ENCODE assay signal across 9 cellular contexts in the genomic region with DNA sequence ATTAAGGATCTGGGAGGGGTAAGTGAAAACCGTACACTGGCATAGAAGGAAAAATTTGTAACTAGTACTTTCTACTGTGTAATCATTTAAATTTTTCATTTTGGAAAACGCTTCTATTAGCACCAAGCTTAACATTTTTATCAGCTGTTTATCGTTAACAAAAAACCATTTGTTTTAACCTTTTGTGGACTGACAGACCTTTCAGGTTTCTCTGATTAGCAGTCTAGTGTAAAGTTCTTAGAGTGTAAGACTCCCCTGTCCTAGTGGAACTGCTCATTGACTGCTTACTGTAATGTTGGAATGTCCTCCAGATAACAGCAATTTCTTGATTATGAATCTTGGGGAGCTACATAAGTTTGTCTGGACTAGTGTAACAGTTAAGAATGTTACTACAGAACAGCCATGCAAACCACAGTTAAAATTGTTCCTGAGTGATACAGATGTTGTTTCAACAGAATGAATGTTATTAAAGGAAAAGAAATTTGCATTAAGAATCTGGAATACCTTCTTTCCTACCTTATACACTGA. TPM values are rescaled to one million over a fixed set of nuclear protein-coding genes. Genes with fewer than 3 reads are reported as not detected.
DNase-seq lines count a peak whose midpoint lies in the region; ATAC-seq and TF ChIP-seq lines count a peak whose summit lies in the region.
"Had no signal": no experiment of that assay in that cellular context is flagged by ENCODE, and none has a peak within 500 bp of the region (broad histone marks: within the 10 kb centered on the region; RNA-seq: fewer than 3 reads in every experiment).

No MANE protein-coding gene starts in this region.

- DNase-seq in GM12865 (ENCODE audit: low read depth) (no peak), T-helper 17 cell (no peak), fibroblast of the aortic adventitia (ENCODE audit: low read depth) (peak; percentile 48), NCI-H2029 treated with DMSO at 0.1 percent for 48 hours (lab: John Stamatoyannopoulos, UW) (no peak), UCSD-AML1 (lab: John Stamatoyannopoulos, UW; ENCODE audit: unreplicated experiment) (no peak), COLO829 (ENCODE audit: low spot score) (no peak)

- peaks cover 16% of the 10 kb centered on the region for H3K4me1 ChIP-seq in ACC112 (ENCODE audit: control insufficient read depth, insufficient read depth, low read length, unreplicated experiment)

- no peaks in the 10 kb centered on the region for H3K27me3 Mint-ChIP-seq in T-helper 17 cell
- H3K27me3 Mint-ChIP-seq: dendritic cell treated with granulocyte-macrophage colony-stimulating factor and Interleukin-4, amounts not matched to agents 40 ng/mL and 50 ng/mL, for 4 days had no signal

- H3K27ac Mint-ChIP-seq in T-helper 17 cell = peak overlapping the region; percentile 6
- H3K27ac Mint-ChIP-seq: dendritic cell treated with granulocyte-macrophage colony-stimulating factor and Interleukin-4, amounts not matched to agents 40 ng/mL and 50 ng/mL, for 4 days had no signal

- no peak overlapping the region for H2AFZ ChIP-seq in ACC112 (ENCODE audit: low read length, unreplicated experiment)

- H3K27me3 ChIP-seq in ACC112 (ENCODE audit: insufficient read depth, low read length) = no peaks in the 10 kb centered on the region

- H3K9me3 ChIP-seq in T-helper 17 cell (ENCODE audit: control insufficient read depth, low read length, poor library complexity, severe bottlenecking) = no peaks in the 10 kb centered on the region

- H3K36me3 Mint-ChIP-seq in T-helper 17 cell (ENCODE audit: low read depth) = peaks cover 4% of the 10 kb centered on the region

- H3K4me3 ChIP-seq in ACC112 (ENCODE audit: low read depth, low read length) (peak overlapping the region; percentile 97), GM12865 (ENCODE audit: low read depth, low read length) (peak overlapping the region; percentile 100), fibroblast of the aortic adventitia (ENCODE audit: low read depth, low read length) (peak overlapping the region; percentile 87)

- H3K27ac ChIP-seq in ACC112 (ENCODE audit: low read depth, low read length) = no peak overlapping the region

- H3K4me1 Mint-ChIP-seq in T-helper 17 cell = peaks cover 42% of the 10 kb centered on the region

- no peak overlapping the region for H3K4me3 Mint-ChIP-seq in T-helper 17 cell

- peaks cover 90% of the 10 kb centered on the region for H3K79me2 ChIP-seq in ACC112 (ENCODE audit: control insufficient read depth, insufficient read depth, low read length, unreplicated experiment)

- no peak for TF ChIP-seq CTCF in GM12865 (IDR thresholded peaks at IDR 0.05; ENCODE audit: insufficient read depth, low read depth, low read length, missing control alignments)
- no peak for TF ChIP-seq CTCF in fibroblast of the aortic adventitia (IDR thresholded peaks at IDR 0.05; ENCODE audit: insufficient read depth, low read length)

- peaks cover 6% of the 10 kb centered on the region; the same call in 1 of the 2 replicates for H3K36me3 ChIP-seq in ACC112 (ENCODE audit: insufficient read depth, low read length)

- no peak for ATAC-seq in T-helper 17 cell
- ATAC-seq in activated CD4-positive, CD25-positive, alpha-beta regulatory T cell treated with anti-CD3 and anti-CD28 coated beads, Interleukin-2, amount 50 U/mL, for 24 hours = no peak

RNA-seq across cellular contexts. Expression of a gene that starts 2.0 kb away (rescaled TPM):
- total RNA-seq in T-helper 17 cell (10 to 100 TPM; 40.8 to 56.7 TPM), fibroblast of the aortic adventitia (ENCODE audit: low replicate concordance) (7.0 and 38.8 TPM in 2 replicates)

RNA-seq across cellular contexts. Expression of a gene that starts 2.1 kb away (rescaled TPM):
- total RNA-seq in T-helper 17 cell (10 to 100 TPM; 13.8 to 20.2 TPM), fibroblast of the aortic adventitia (ENCODE audit: low replicate concordance) (6.9 and 22.9 TPM in 2 replicates)

RNA-seq across cellular contexts. Expression of a gene that starts 55.8 kb away (rescaled TPM):
- total RNA-seq in T-helper 17 cell = 1 to 10 TPM; 2.0 to 3.0 TPM
- 1.3 and 2.4 TPM in 2 replicates for total RNA-seq in fibroblast of the aortic adventitia (ENCODE audit: low replicate concordance)
